8 cellular contexts compared by ENCODE assay signal in the genomic region with DNA sequence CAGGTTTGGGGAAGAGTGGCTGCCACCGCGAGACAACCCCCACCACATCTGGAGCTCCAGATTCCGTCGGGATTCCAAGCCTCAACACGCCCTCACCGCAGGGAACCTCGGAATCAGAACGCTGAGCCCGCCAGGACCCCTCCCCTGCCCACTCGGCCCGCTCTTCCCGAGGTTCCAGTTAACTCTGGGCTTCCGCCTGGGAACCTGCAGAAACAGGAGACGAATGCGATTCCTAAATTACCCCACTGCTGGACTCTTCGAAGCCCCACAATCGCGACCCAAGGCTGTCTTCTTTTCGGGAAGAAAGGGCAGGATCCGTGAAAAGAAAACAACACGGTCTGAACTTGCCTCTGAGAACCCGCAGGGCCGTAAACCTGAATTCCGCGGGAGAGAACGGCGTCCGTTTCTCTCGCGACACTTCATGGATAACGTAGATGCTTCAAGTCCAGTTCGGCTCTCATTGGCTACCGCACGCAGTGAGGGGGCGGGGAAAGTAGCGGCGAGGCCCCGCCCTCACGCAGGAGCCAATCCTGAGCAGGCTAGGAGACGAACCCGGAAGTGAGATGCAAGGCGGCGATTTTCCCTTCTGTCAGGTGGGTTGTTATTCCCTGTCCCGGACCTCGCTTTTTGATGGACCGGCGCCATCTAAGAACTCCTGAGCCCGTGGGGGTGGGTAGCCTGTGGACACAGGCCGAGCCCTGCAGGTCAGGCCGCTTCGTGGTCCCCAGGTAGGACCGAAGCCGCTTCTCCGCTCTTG. TPM values are rescaled to one million over a fixed set of nuclear protein-coding genes. Genes with fewer than 3 reads are reported as not detected.
DNase-seq lines count a peak whose midpoint lies in the region; ATAC-seq and TF ChIP-seq lines count a peak whose summit lies in the region.

A gene with protein sequence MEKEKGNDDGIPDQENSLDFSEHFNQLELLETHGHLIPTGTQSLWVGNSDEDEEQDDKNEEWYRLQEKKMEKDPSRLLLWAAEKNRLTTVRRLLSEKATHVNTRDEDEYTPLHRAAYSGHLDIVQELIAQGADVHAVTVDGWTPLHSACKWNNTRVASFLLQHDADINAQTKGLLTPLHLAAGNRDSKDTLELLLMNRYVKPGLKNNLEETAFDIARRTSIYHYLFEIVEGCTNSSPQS (plus strand): TSS at position 542 of the 757 bp plus-strand sequence. CDS start 2,710 bp downstream, outside the sequence.
A gene (minus strand): TSS at position 402 of the 757 bp plus-strand sequence. CDS start 1,043 bp downstream, outside the sequence.

- H3K27me3 ChIP-seq in left ventricle myocardium inferior (ENCODE audit: low read depth), result no peaks in the 10 kb centered on the region

- no peaks in the 10 kb centered on the region for H3K27me3 Mint-ChIP-seq in T-helper 1 cell treated with Interleukin-12 subunit alpha and Interleukin-12 subunit beta and Interleukin-4 antibody, amounts not matched to agents 30 μg/mL and 1 μg/mL, for 36 hours (ENCODE audit: low read depth)
- H3K27me3 Mint-ChIP-seq in progenitor cell of endocrine pancreas, result no peaks in the 10 kb centered on the region

- DNase-seq in GM13977 (ENCODE audit: low spot score), result peak; percentile 87
- DNase-seq in NCI-H1694 (lab: John Stamatoyannopoulos, UW), result peak; percentile 75
- peak; percentile 60 to 98 (median 94) for DNase-seq in amygdala (lab: John Stamatoyannopoulos, UW)
- peak; percentile 97 for DNase-seq in left ventricle myocardium inferior
- peak; percentile 95 for DNase-seq in progenitor cell of endocrine pancreas (ENCODE audit: low spot score, unreplicated experiment)
- DNase-seq in ureter (ENCODE audit: low spot score), result peak; percentile 98

- H3K36me3 Mint-ChIP-seq in T-helper 1 cell treated with Interleukin-12 subunit alpha and Interleukin-12 subunit beta and Interleukin-4 antibody, amounts not matched to agents 30 μg/mL and 1 μg/mL, for 36 hours (ENCODE audit: low read depth), result peaks cover 26% of the 10 kb centered on the region
- peaks cover 18% of the 10 kb centered on the region for H3K36me3 Mint-ChIP-seq in progenitor cell of endocrine pancreas (ENCODE audit: insufficient read depth)

- H3K4me3 Mint-ChIP-seq in T-helper 1 cell treated with Interleukin-12 subunit alpha and Interleukin-12 subunit beta and Interleukin-4 antibody, amounts not matched to agents 30 μg/mL and 1 μg/mL, for 36 hours, result peak within 1 kb of the TSS; percentile 91
- peak within 1 kb of the TSS; percentile 97 for H3K4me3 Mint-ChIP-seq in progenitor cell of endocrine pancreas (ENCODE audit: low read depth)

- peaks cover 30% of the 10 kb centered on the region for H3K36me3 ChIP-seq in left ventricle myocardium inferior

- intact Hi-C loops in left ventricle myocardium inferior (cut with micrococcal nuclease), result no loop called here

- H3K9me3 Mint-ChIP-seq in T-helper 1 cell treated with Interleukin-12 subunit alpha and Interleukin-12 subunit beta and Interleukin-4 antibody, amounts not matched to agents 30 μg/mL and 1 μg/mL, for 36 hours, result no peaks in the 10 kb centered on the region
- H3K9me3 Mint-ChIP-seq in progenitor cell of endocrine pancreas (ENCODE audit: low read depth), result no peaks in the 10 kb centered on the region

- no peaks in the 10 kb centered on the region for H3K9me3 ChIP-seq in left ventricle myocardium inferior (replicated peaks)

- peak within 1 kb of the TSS; percentile 89 for H3K4me3 ChIP-seq in left ventricle myocardium inferior

- ATAC-seq in HG02884 (IDR thresholded peaks at IDR 0.05; ENCODE audit: unreplicated experiment), result peak; percentile 99

- H3K4me1 Mint-ChIP-seq in T-helper 1 cell treated with Interleukin-12 subunit alpha and Interleukin-12 subunit beta and Interleukin-4 antibody, amounts not matched to agents 30 μg/mL and 1 μg/mL, for 36 hours (ENCODE audit: low read depth), result peaks cover 29% of the 10 kb centered on the region
- peaks cover 12% of the 10 kb centered on the region for H3K4me1 Mint-ChIP-seq in progenitor cell of endocrine pancreas (ENCODE audit: low read depth)

- in situ Hi-C loops in GM13977 (cut with MboI; ENCODE audit: low pct_unique_long_range_greater_than_20kb, low sequenced_read_pairs, unreplicated experiment), result no loop called here

- H3K27ac ChIP-seq in left ventricle myocardium inferior (replicated peaks), result peak within 1 kb of the TSS; percentile 79

- peaks cover 38% of the 10 kb centered on the region for H3K4me1 ChIP-seq in left ventricle myocardium inferior

- peak within 1 kb of the TSS; percentile 93 for H3K27ac Mint-ChIP-seq in T-helper 1 cell treated with Interleukin-12 subunit alpha and Interleukin-12 subunit beta and Interleukin-4 antibody, amounts not matched to agents 30 μg/mL and 1 μg/mL, for 36 hours
- peak within 1 kb of the TSS; percentile 100 for H3K27ac Mint-ChIP-seq in progenitor cell of endocrine pancreas

- TF ChIP-seq CTCF in GM13977 (IDR thresholded peaks at IDR 0.05; ENCODE audit: extremely low read depth, insufficient read depth, missing control alignments) (no peak), left ventricle myocardium inferior (IDR thresholded peaks at IDR 0.05; ENCODE audit: borderline replicate concordance) (no peak), progenitor cell of endocrine pancreas (IDR thresholded peaks at IDR 0.05; ENCODE audit: unreplicated experiment) (no peak)

RNA-seq across cellular contexts. Expression of the first gene that starts in this region (rescaled TPM):
- 4.4 TPM for total RNA-seq in left ventricle myocardium inferior
- total RNA-seq in progenitor cell of endocrine pancreas, result 17.6 and 23.0 TPM in 2 replicates
- 13.9 TPM for total RNA-seq in ureter

RNA-seq across cellular contexts. Expression of the second gene that starts in this region (rescaled TPM):
- 7.3 TPM for total RNA-seq in left ventricle myocardium inferior
- total RNA-seq in progenitor cell of endocrine pancreas, result 35.1 and 42.6 TPM in 2 replicates
- total RNA-seq in ureter, result 26.1 TPM

Comparison
In these comparisons a context has a peak if more than half of its experiments do, and no peak if none do; other contexts are left out.
1. Peak in every context shown above with its lines: DNase-seq, ATAC-seq, H3K4me3 ChIP-seq and H3K27ac ChIP-seq.